ENCODE assay signal across 8 cellular contexts in the genomic region with DNA sequence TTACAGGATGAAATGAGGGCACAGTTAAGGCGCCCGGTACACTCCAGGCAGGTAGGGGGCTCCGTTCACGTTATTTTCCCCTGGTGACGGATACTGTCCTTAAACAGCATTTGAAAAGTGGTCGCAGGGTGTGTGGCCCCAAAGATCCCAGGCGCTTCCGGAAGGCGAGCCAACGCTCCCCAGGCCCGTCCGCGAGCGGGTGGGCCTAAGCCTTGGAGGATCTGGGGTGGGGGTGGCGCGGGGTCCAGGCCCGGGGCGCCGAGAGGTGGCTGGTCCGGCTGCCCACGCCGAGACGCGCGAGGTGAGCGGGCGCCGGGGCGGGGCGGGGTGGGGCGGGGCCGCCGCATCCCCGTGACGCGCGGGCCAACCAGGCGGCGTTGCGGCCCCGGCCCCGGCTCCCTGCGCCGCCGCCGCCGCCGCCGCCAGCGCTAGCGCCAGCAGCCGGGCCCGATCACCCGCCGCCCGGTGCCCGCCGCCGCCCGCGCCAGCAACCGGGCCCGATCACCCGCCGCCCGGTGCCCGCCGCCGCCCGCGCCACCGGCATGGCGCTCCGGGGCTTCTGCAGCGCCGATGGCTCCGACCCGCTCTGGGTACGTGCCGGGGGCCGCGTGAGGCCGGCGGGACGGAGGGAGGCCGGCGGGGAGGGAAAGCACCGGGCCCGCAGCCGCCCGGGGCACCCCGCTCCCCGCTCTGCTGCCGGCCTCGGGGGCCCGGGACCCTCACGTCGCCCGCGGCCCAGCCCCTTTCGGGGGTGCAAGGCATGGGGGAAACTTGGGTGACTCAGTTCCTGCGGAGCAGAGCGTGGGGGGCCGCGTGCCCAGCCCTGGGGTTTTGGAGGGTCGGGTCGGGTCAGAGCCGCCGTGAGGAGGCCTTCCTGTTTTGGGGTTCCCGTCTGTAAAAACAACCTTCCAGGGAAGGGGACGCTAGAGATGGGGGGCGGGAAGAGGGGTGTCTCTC. TPM values are rescaled to one million over a fixed set of nuclear protein-coding genes. Genes with fewer than 3 reads are reported as not detected.
DNase-seq lines count a peak whose midpoint lies in the region; ATAC-seq and TF ChIP-seq lines count a peak whose summit lies in the region.

A gene (plus strand): TSS at position 407 of the 957 bp plus-strand sequence. CDS start 136 bp downstream, at position 543.

- H3K4me3 Mint-ChIP-seq in naive B cell, result peak within 1 kb of the TSS; percentile 93 to 98 (median 96)

- peaks cover 23 to 51% (median 43%) of the 10 kb centered on the region in 3 donors for H3K4me1 Mint-ChIP-seq in naive B cell

- no peaks in the 10 kb centered on the region for H3K9me3 Mint-ChIP-seq in naive B cell

- TF ChIP-seq CTCF in GM10248 (IDR thresholded peaks at IDR 0.05; ENCODE audit: control extremely low read depth, extremely low read depth, low read depth, missing control alignments), result no peak

- DNase-seq in GM10248 (ENCODE audit: extremely low spot score), result peak; percentile 87
- peak; percentile 35 for DNase-seq in HCEC 1CT
- DNase-seq in NCI-H510A (lab: John Stamatoyannopoulos, UW), result peak; percentile 58
- DNase-seq in activated T-cell treated with anti-CD3 and anti-CD28 coated beads for 1 hour (ENCODE audit: low read depth), result peak; percentile 38
- peak; percentile 67 to 78 for DNase-seq in erythroblast (lab: John Stamatoyannopoulos, UW)
- peak; percentile 47 for DNase-seq in naive B cell
- DNase-seq in stimulated activated naive CD8-positive, alpha-beta T cell treated with anti-CD3 and anti-CD28 coated beads, Interleukin-15, Interleukin-2, amounts not matched to agents 100 U/mL and 50 U/mL, for 24 hours, result peak; percentile 76

- peak; percentile 73 to 75 for ATAC-seq in naive B cell (ENCODE audit: low read depth in 2 of 2)
- ATAC-seq in stimulated activated naive CD8-positive, alpha-beta T cell treated with anti-CD3 and anti-CD28 coated beads, Interleukin-15, Interleukin-2, amounts not matched to agents 100 U/mL and 50 U/mL, for 24 hours, result peak; percentile 73
- ATAC-seq in HG02973 (IDR thresholded peaks at IDR 0.05; ENCODE audit: unreplicated experiment), result no peak

- CTCF ChIA-PET in GM10248 (lab: Yijun Ruan, JAX), result interaction anchor here (0.7 kb wide), 1 partner anchor 10 kb away, joined by 3 read pairs; no protein-coding TSS in a partner anchor

- H3K27ac Mint-ChIP-seq in naive B cell, result peak within 1 kb of the TSS; percentile 93 to 99 (median 97)

- no peaks in the 10 kb centered on the region for H3K36me3 Mint-ChIP-seq in naive B cell

- H3K27me3 Mint-ChIP-seq in naive B cell, result no peaks in the 10 kb centered on the region

- POLR2A ChIA-PET in GM10248 (lab: Yijun Ruan, JAX), result interaction anchor here (0.5 to 1.1 kb wide), 2 partner anchors 10 to 295 kb away, joined by 3 to 5 read pairs; no protein-coding TSS in a partner anchor

- no peak for TF ChIP-seq POLR2A in erythroblast (IDR thresholded peaks at IDR 0.05; ENCODE audit: low read length)

RNA-seq across cellular contexts. Expression of the gene that starts here (rescaled TPM):
- polyA plus RNA-seq in naive B cell (ENCODE audit: low read depth in 6 of 6), result 1 to 10 TPM; 2.9 to 9.0 (median 5.3) TPM

Comparison
In these comparisons a context has a peak if more than half of its experiments do, and no peak if none do; other contexts are left out.
1. DNase-seq: peak in every context shown above with its lines; median percentile 87 in GM10248; 76 in stimulated activated naive CD8-positive, alpha-beta T cell treated with anti-CD3 and anti-CD28 coated beads, Interleukin-15, Interleukin-2, amounts not matched to agents 100 U/mL and 50 U/mL, for 24 hours; 72 in erythroblast; 58 in NCI-H510A; 47 in naive B cell; 38 in activated T-cell treated with anti-CD3 and anti-CD28 coated beads for 1 hour; 35 in HCEC 1CT.